ENCODE assay signal across 8 cellular contexts in the genomic region with DNA sequence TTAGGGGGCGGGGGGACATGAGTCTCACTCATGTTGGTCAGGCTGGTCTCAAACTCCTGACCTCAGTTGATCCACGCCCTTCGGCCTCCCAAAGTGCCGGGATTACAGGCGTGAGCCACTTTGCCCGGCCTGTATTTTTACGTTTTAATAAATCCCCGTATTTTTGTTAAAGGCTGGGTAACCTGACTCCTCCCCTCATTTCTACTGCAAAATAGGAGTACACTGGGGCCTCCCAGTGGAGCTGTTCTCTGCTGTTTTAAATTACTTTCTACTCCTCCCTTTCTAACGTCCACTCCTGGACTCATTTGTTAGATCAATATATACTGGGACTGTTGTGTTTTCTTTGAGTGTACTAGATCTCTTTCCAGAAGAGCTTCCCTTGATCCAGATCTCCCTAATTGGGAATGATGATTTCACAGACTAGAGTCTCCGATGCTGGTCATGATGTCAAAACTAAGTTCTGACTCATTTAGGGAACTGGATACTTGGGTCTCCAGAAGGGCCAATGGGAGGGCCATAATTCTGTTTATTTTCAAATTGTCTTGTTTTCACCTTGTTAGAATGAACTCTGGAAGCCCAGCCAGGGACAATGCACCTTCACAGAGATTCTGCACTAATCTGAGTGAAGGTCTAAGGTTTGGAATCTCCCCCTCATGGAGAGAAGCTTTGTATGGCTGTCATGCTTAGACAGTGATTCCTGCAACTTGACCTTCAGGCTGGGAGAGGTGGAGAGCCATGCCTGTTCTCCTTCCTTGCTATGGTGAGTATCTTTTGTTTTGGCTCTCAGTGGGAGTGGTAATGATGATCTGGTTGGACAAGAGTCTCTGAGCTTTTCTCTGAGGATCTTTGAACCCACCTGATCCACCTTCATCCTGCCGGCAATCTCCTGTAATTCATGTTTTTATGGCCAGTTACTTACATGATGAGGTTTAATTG. TPM values are rescaled to one million over a fixed set of nuclear protein-coding genes. Genes with fewer than 3 reads are reported as not detected.
DNase-seq lines count a peak whose midpoint lies in the region; ATAC-seq, FAIRE-seq and TF ChIP-seq lines count a peak whose summit lies in the region.

No MANE protein-coding gene starts in this region.

- H3K4me1 ChIP-seq in A673 (ENCODE audit: insufficient read depth, low read length, poor library complexity, severe bottlenecking), result peaks cover 17% of the 10 kb centered on the region
- H3K4me1 ChIP-seq in left lung, result peaks cover 36 to 71% of the 10 kb centered on the region in 2 donors
- peaks cover 18 to 65% (median 52%) of the 10 kb centered on the region in 4 donors for H3K4me1 ChIP-seq in transverse colon

- TF ChIP-seq CTCF in A673 (conservative IDR thresholded peaks at IDR 0.05; ENCODE audit: low read depth, low read length), result no peak
- no peak for TF ChIP-seq CTCF in astrocyte of the cerebellum (IDR thresholded peaks at IDR 0.05; ENCODE audit: low read depth, low read length, missing control alignments)
- no peak for TF ChIP-seq CTCF in left lung (IDR thresholded peaks at IDR 0.05)
- peak in 1 of 5 experiments; percentile 9 for TF ChIP-seq CTCF in transverse colon (IDR thresholded peaks at IDR 0.05)

- no peaks in the 10 kb centered on the region for H3K27me3 ChIP-seq in A673 (replicated peaks; ENCODE audit: insufficient read depth, low read depth, low read length, poor library complexity)
- H3K27me3 ChIP-seq in left lung, result no peaks in the 10 kb centered on the region
- H3K27me3 ChIP-seq in transverse colon, result no peaks in the 10 kb centered on the region

- DNase-seq in A673 (ENCODE audit: low spot score), result no peak
- DNase-seq in HT-29 (ENCODE audit: low spot score), result peak; percentile 30
- DNase-seq in astrocyte of the cerebellum (ENCODE audit: low read depth), result no peak
- no peak for DNase-seq in left lung
- peak; percentile 58 for DNase-seq in transverse colon
- no peak for DNase-seq in COR-L47 (lab: John Stamatoyannopoulos, UW)
- DNase-seq in LoVo (ENCODE audit: low spot score), result no peak
- no peak for DNase-seq in GM12892 (ENCODE audit: insufficient read length)

- CTCF ChIA-PET in A673 (lab: Charles Lee), result no interaction called here

- no peak for TF ChIP-seq POLR2A in transverse colon (IDR thresholded peaks at IDR 0.05)
- TF ChIP-seq POLR2A in GM12892 (IDR thresholded peaks at IDR 0.05; ENCODE audit: low read depth, low read length), result no peak

- POLR2A ChIA-PET in A673 (lab: Charles Lee; ENCODE audit: low non-redundant PET), result interaction anchor here (0.6 kb wide), 1 partner anchor 234 kb away, joined by 3 read pairs; no protein-coding TSS in a partner anchor

- H3K4me3 ChIP-seq in A673 (ENCODE audit: low read depth, low read length, poor library complexity, severe bottlenecking) (peak overlapping the region; percentile 74), astrocyte of the cerebellum (ENCODE audit: low read depth, low read length) (peak overlapping the region; percentile 78), left lung (peak overlapping the region; percentile 87 to 95), transverse colon (peak overlapping the region in 2 of 4 donors; percentile 76 to 91)

- BruUV-seq in A673 (replicated peaks; lab: Mats Ljungman, UMichigan), result no TSS peak

- intact Hi-C loops in A673 (cut with micrococcal nuclease; ENCODE audit: unreplicated experiment) (no loop called here), left lung (cut with DNase I) (no loop called here), transverse colon (cut with DNase I; ENCODE audit: low total_unique reads) (loop anchor here (10.0 kb wide), 1 partner anchor 152 kb away; a partner anchor contains a TSS)

- in situ Hi-C loops in astrocyte of the cerebellum (cut with HindIII; ENCODE audit: low sequenced_read_pairs), result no loop called here
- in situ Hi-C loops in transverse colon (cut with MboI; ENCODE audit: low pct_ligation_motif_present in 1 of 4, low pct_unique_long_range_greater_than_20kb in 1 of 4, low sequenced_read_pairs in 3 of 4), result no loop called here

- FAIRE-seq in GM12892 (lab: Jason Lieb, UNC), result no peak

- WGBS in transverse colon (ENCODE audit: low coverage in 1 of 2), 2 donors, result 8 to 22% methylated on average over 10 to 11 of the region's 11 CpGs

- H3K36me3 ChIP-seq in A673 (ENCODE audit: insufficient read depth, low read length, poor library complexity, severe bottlenecking), result peaks cover 54% of the 10 kb centered on the region
- peaks cover 0 to 53% of the 10 kb centered on the region in 2 donors for H3K36me3 ChIP-seq in left lung
- peaks cover 0 to 36% (median 18%) of the 10 kb centered on the region in 4 donors for H3K36me3 ChIP-seq in transverse colon

- peak overlapping the region; percentile 98 for H3K27ac ChIP-seq in A673 (ENCODE audit: low read depth, low read length, poor library complexity, severe bottlenecking)
- H3K27ac ChIP-seq in left lung, result peak overlapping the region; percentile 62 to 92
- peak overlapping the region; percentile 93 to 99 (median 97) for H3K27ac ChIP-seq in transverse colon

- H3K9me3 ChIP-seq in A673 (ENCODE audit: low read depth, low read length, poor library complexity, severe bottlenecking) (no peaks in the 10 kb centered on the region), left lung (no peaks in the 10 kb centered on the region), transverse colon (no peaks in the 10 kb centered on the region)

- TF ChIP-seq EP300 in transverse colon (IDR thresholded peaks at IDR 0.05; ENCODE audit: low read depth), result no peak

- no peak for ATAC-seq in left lung

RNA-seq across cellular contexts. Expression of a gene that starts 9.4 kb away (rescaled TPM):
- 116 and 131 TPM in 2 replicates for total RNA-seq in A673 (2021)
- 655 TPM in 2 replicates for total RNA-seq in HT-29 (2014; rRNA removed; shearing (Covaris generic))
- total RNA-seq in left lung, result 100 to 1,000 TPM; 104 to 180 TPM
- 100 to 1,000 TPM; 104 to 471 (median 278) TPM for total RNA-seq in transverse colon
- polyA plus RNA-seq in GM12892 (2012; ENCODE audit: missing spikeins), result 7.1 TPM

RNA-seq across cellular contexts. Expression of a gene that starts 21.6 kb away (rescaled TPM):
- total RNA-seq in A673 (2021) (113 and 129 TPM in 2 replicates), left lung (100 to 1,000 TPM; 155 to 205 TPM), transverse colon (100 to 1,000 TPM; 192 to 247 (median 221) TPM)
- 379 and 403 TPM in 2 replicates for total RNA-seq in HT-29 (2014; rRNA removed; shearing (Covaris generic))
- polyA plus RNA-seq in GM12892 (2012; ENCODE audit: missing spikeins), result 8.1 TPM

RNA-seq across cellular contexts. Expression of a gene that starts 21.9 kb away (rescaled TPM):
- total RNA-seq in A673 (2021), result 1.1 and 1.4 TPM in 2 replicates
- 0.64 and 1.3 TPM in 2 replicates for total RNA-seq in HT-29 (2014; rRNA removed; shearing (Covaris generic))
- total RNA-seq in left lung, result 1 to 10 TPM in 1 of 2 donors, under 1 TPM in 1; 0.99 to 1.2 TPM
- under 1 TPM in 2 of 4 donors, not detected in 2; 0.64 to 0.68 TPM for total RNA-seq in transverse colon
- polyA plus RNA-seq in GM12892 (2012; ENCODE audit: missing spikeins), result 1.2 TPM

RNA-seq across cellular contexts. Expression of a gene that starts 25.7 kb away (rescaled TPM):
- total RNA-seq in A673 (2021) (28.5 and 34.3 TPM in 2 replicates), left lung (100 to 1,000 TPM in 1 of 2 donors, 10 to 100 TPM in 1; 90.4 to 106 TPM), transverse colon (10 to 100 TPM; 21.1 to 88.7 (median 65.4) TPM)
- total RNA-seq in HT-29 (2014; rRNA removed; shearing (Covaris generic)), result 82.3 and 87.1 TPM in 2 replicates
- polyA plus RNA-seq in GM12892 (2012; ENCODE audit: missing spikeins), result 15.0 TPM

RNA-seq across cellular contexts. Expression of a gene that starts 30.2 kb away (rescaled TPM):
- total RNA-seq in A673 (2021) (99.8 and 104 TPM in 2 replicates), left lung (10 to 100 TPM; 38.7 to 51.5 TPM), transverse colon (10 to 100 TPM; 23.5 to 43.0 (median 34.8) TPM)
- 77.4 and 93.6 TPM in 2 replicates for total RNA-seq in HT-29 (2014; rRNA removed; shearing (Covaris generic))
- polyA plus RNA-seq in GM12892 (2012; ENCODE audit: missing spikeins), result 161 TPM

Comparison
In these comparisons a context has a peak if more than half of its experiments do, and no peak if none do; other contexts are left out.
1. DNase-seq: peak in HT-29 (single experiment) and transverse colon (single experiment); none in A673 (single experiment), astrocyte of the cerebellum (single experiment), left lung (0 of 2), COR-L47 (single experiment), LoVo (single experiment) and GM12892 (single experiment).
2. Peak in every context shown above with its lines, with median percentiles within 50 percentile points of each other: H3K27ac ChIP-seq.